1 cellular context compared by ENCODE assay signal in genomic region chr3:137582484-137582883, GRCh38.
A peak's percentile ranks its signal among the peaks of the same experiment; 100 is the strongest.
TF ChIP-seq lines count a peak whose summit lies in the region.

No MANE protein-coding gene starts in this region.

TF ChIP-seq in GM23338, 12 proteins besides CTCF, POLR2A, EP300 and RAD21 (continued from another document):
- TF ChIP-seq REST (IDR thresholded peaks at IDR 0.05; ENCODE audit: unreplicated experiment) (no peak), NANOG (IDR thresholded peaks at IDR 0.05; ENCODE audit: borderline replicate concordance) (no peak), ZNF114 (CRISPR knock-in tag; IDR thresholded peaks at IDR 0.05) (0 out of 2 replicates have a peak, but pooled peaks have one; percentile 12)
